ENCODE assay signal across 1 cellular context in the genomic region with DNA sequence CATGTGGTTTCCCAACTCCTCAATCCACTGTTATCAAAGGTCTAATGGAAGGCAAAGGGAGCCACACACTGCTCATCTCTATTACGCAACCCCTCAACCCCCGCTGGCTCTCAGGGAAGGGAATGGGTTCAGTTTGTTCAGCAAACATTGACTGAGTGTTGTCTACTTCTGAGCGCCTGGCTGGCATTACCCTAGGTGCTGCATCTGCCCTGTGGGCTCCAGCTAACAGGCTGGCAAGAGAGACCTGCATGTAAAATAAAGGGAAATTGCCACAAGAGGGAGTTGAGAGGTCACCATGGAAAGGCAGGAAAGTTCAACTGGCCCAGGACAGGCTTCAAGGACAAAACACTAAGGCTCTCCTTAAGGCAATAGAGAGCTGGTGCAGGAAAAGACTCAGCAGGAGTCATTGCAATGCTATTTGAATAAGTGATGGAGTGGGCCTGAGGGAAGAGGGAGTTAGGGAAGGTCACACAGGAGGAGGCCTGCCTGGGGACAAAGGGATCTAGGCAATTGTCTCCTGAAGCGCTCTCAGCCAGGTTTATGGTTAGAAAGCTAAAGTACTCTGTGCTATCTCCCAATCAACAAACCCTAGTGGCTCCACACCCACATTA.
TF ChIP-seq lines count a peak whose summit lies in the region.

No MANE protein-coding gene starts in this region.

TF ChIP-seq in HepG2, 621 proteins besides CTCF, POLR2A, EP300 and RAD21 (continued from another document and continues in another):
- TF ChIP-seq ZBTB40 (IDR thresholded peaks at IDR 0.05) (no peak), ZBTB40 (CRISPR knock-in tag; IDR thresholded peaks at IDR 0.05) (peak; percentile 63), DR1 (CRISPR knock-in tag; IDR thresholded peaks at IDR 0.05) (no peak), ONECUT2 (CRISPR knock-in tag; IDR thresholded peaks at IDR 0.05) (no peak), ZNF264 (CRISPR knock-in tag; IDR thresholded peaks at IDR 0.05) (peak; percentile 68; the same call in 1 of the 2 replicates), DDIT3 (CRISPR knock-in tag; IDR thresholded peaks at IDR 0.05) (no peak), ZNF530 (CRISPR knock-in tag; IDR thresholded peaks at IDR 0.05; ENCODE audit: low read depth) (no peak), ZNF703 (CRISPR knock-in tag; IDR thresholded peaks at IDR 0.05; ENCODE audit: borderline replicate concordance) (no peak), NR3C1 (CRISPR knock-in tag; IDR thresholded peaks at IDR 0.05) (no peak), KDM4B (CRISPR knock-in tag; IDR thresholded peaks at IDR 0.05) (0 out of 2 replicates have a peak, but pooled peaks have one; percentile 53), TBL1XR1 (IDR thresholded peaks at IDR 0.05; ENCODE audit: borderline replicate concordance, low read length, partially characterized antibody) (peak; percentile 54), ZNF773 (CRISPR knock-in tag; IDR thresholded peaks at IDR 0.05; ENCODE audit: borderline replicate concordance) (no peak), NCOR1 (IDR thresholded peaks at IDR 0.05; ENCODE audit: borderline replicate concordance, low read length) (no peak), HNF4G (IDR thresholded peaks at IDR 0.05; ENCODE audit: borderline replicate concordance, low read depth, low read length) (peak; percentile 69), HNF4G (CRISPR knock-in tag; IDR thresholded peaks at IDR 0.05; ENCODE audit: borderline replicate concordance, low read depth) (0 out of 2 replicates have a peak, but pooled peaks have one; percentile 21), CREBL2 (CRISPR knock-in tag; IDR thresholded peaks at IDR 0.05; ENCODE audit: borderline replicate concordance) (no peak), GFI1 (CRISPR knock-in tag; IDR thresholded peaks at IDR 0.05; ENCODE audit: borderline replicate concordance) (no peak), JUNB (CRISPR knock-in tag; IDR thresholded peaks at IDR 0.05; ENCODE audit: borderline replicate concordance) (no peak), SATB2 (CRISPR knock-in tag; IDR thresholded peaks at IDR 0.05) (no peak), FOXA3 (CRISPR knock-in tag; IDR thresholded peaks at IDR 0.05) (peak; percentile 84), KLF6 (CRISPR knock-in tag; IDR thresholded peaks at IDR 0.05) (no peak), THAP8 (CRISPR knock-in tag; IDR thresholded peaks at IDR 0.05; ENCODE audit: borderline replicate concordance) (no peak), ZNF777 (CRISPR knock-in tag; IDR thresholded peaks at IDR 0.05) (no peak), NKX3-1 (CRISPR knock-in tag; IDR thresholded peaks at IDR 0.05) (no peak), ZFP41 (CRISPR knock-in tag; IDR thresholded peaks at IDR 0.05; ENCODE audit: borderline replicate concordance) (no peak), HDAC6 (IDR thresholded peaks at IDR 0.05; ENCODE audit: low read depth, low read length) (no peak), REPIN1 (CRISPR knock-in tag; IDR thresholded peaks at IDR 0.05; ENCODE audit: borderline replicate concordance, low read depth) (peak; percentile 45; the same call in 1 of the 2 replicates), ZNF878 (CRISPR knock-in tag; IDR thresholded peaks at IDR 0.05) (no peak), SKI (IDR thresholded peaks at IDR 0.05; ENCODE audit: partially characterized antibody) (peak; percentile 79), ZNF572 (CRISPR knock-in tag; IDR thresholded peaks at IDR 0.05) (no peak), KLF9 (CRISPR knock-in tag; IDR thresholded peaks at IDR 0.05; ENCODE audit: low read depth) (no peak), GRHL1 (CRISPR knock-in tag; conservative IDR thresholded peaks at IDR 0.05) (no peak), KLF11 (CRISPR knock-in tag; IDR thresholded peaks at IDR 0.05) (no peak), ATRX (CRISPR knock-in tag; IDR thresholded peaks at IDR 0.05; ENCODE audit: borderline replicate concordance) (no peak), CC2D1A (CRISPR knock-in tag; IDR thresholded peaks at IDR 0.05) (no peak), THYN1 (CRISPR knock-in tag; IDR thresholded peaks at IDR 0.05; ENCODE audit: borderline replicate concordance, low read depth) (no peak), ZNF879 (CRISPR knock-in tag; IDR thresholded peaks at IDR 0.05) (no peak), ZNF792 (CRISPR knock-in tag; IDR thresholded peaks at IDR 0.05) (peak; percentile 76; the same call in 1 of the 2 replicates), FOXO1 (CRISPR knock-in tag; IDR thresholded peaks at IDR 0.05) (peak; percentile 73)
- TF ChIP-seq, protein P1, sequence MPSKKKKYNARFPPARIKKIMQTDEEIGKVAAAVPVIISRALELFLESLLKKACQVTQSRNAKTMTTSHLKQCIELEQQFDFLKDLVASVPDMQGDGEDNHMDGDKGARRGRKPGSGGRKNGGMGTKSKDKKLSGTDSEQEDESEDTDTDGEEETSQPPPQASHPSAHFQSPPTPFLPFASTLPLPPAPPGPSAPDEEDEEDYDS (CRISPR knock-in tag; IDR thresholded peaks at IDR 0.05) = 0 out of 2 replicates have a peak, but pooled peaks have one; percentile 36
- TF ChIP-seq, protein P2, sequence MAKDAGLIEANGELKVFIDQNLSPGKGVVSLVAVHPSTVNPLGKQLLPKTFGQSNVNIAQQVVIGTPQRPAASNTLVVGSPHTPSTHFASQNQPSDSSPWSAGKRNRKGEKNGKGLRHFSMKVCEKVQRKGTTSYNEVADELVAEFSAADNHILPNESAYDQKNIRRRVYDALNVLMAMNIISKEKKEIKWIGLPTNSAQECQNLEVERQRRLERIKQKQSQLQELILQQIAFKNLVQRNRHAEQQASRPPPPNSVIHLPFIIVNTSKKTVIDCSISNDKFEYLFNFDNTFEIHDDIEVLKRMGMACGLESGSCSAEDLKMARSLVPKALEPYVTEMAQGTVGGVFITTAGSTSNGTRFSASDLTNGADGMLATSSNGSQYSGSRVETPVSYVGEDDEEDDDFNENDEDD (CRISPR knock-in tag; IDR thresholded peaks at IDR 0.05; ENCODE audit: borderline replicate concordance) = no peak
- TF ChIP-seq, protein P3, sequence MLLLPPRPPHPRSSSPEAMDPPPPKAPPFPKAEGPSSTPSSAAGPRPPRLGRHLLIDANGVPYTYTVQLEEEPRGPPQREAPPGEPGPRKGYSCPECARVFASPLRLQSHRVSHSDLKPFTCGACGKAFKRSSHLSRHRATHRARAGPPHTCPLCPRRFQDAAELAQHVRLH (CRISPR knock-in tag; IDR thresholded peaks at IDR 0.05; ENCODE audit: borderline replicate concordance, low read depth) = peak; percentile 48; the same call in 1 of the 2 replicates
- TF ChIP-seq, protein P4, sequence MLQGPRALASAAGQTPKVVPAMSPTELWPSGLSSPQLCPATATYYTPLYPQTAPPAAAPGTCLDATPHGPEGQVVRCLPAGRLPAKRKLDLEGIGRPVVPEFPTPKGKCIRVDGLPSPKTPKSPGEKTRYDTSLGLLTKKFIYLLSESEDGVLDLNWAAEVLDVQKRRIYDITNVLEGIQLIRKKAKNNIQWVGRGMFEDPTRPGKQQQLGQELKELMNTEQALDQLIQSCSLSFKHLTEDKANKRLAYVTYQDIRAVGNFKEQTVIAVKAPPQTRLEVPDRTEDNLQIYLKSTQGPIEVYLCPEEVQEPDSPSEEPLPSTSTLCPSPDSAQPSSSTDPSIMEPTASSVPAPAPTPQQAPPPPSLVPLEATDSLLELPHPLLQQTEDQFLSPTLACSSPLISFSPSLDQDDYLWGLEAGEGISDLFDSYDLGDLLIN (CRISPR knock-in tag; IDR thresholded peaks at IDR 0.05; ENCODE audit: borderline replicate concordance) = no peak
- TF ChIP-seq, protein P5, sequence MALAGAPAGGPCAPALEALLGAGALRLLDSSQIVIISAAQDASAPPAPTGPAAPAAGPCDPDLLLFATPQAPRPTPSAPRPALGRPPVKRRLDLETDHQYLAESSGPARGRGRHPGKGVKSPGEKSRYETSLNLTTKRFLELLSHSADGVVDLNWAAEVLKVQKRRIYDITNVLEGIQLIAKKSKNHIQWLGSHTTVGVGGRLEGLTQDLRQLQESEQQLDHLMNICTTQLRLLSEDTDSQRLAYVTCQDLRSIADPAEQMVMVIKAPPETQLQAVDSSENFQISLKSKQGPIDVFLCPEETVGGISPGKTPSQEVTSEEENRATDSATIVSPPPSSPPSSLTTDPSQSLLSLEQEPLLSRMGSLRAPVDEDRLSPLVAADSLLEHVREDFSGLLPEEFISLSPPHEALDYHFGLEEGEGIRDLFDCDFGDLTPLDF (CRISPR knock-in tag; IDR thresholded peaks at IDR 0.05) = no peak
- TF ChIP-seq, protein P6, sequence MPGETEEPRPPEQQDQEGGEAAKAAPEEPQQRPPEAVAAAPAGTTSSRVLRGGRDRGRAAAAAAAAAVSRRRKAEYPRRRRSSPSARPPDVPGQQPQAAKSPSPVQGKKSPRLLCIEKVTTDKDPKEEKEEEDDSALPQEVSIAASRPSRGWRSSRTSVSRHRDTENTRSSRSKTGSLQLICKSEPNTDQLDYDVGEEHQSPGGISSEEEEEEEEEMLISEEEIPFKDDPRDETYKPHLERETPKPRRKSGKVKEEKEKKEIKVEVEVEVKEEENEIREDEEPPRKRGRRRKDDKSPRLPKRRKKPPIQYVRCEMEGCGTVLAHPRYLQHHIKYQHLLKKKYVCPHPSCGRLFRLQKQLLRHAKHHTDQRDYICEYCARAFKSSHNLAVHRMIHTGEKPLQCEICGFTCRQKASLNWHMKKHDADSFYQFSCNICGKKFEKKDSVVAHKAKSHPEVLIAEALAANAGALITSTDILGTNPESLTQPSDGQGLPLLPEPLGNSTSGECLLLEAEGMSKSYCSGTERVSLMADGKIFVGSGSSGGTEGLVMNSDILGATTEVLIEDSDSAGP (CRISPR knock-in tag; IDR thresholded peaks at IDR 0.05; ENCODE audit: borderline replicate concordance) = no peak
